Comparison of ENCODE assay signal across 34 cellular contexts in the genomic region with DNA sequence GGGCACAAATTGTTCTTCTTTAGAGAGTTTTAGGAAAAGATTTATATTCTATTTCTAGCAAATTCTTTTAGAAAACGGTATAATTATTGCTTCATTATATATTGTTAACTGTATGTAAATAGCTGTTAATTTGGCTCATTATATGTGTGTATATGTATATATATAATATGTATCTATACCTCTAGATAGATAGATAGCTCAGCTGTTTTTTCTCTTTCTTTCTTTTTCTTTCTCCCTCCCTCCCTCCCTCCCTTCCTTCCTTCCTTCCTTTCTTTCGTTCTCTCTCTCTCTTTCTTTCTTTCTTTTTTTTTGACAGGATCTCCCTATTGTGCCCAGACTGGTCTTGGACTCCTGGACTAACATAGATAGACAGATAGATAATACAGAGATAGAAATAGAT.
"Had no signal": no experiment of that assay in that cellular context is flagged by ENCODE, and none has a peak within 500 bp of the region (broad histone marks: within the 10 kb centered on the region; RNA-seq: fewer than 3 reads in every experiment).

No MANE protein-coding gene starts in this region.

- H3K27me3 ChIP-seq: MG63 had no signal

- DNase-seq: Karpas-422, Kasumi-1, MG63, MM.1S, MV-4-11, NCI-H1048, NCI-H1092, NCI-H1092 treated with DMSO at 0.1 percent for 48 hours, NCI-H1105, NCI-H1105 treated with DMSO at 0.1 percent for 48 hours, NCI-H1417, NCI-H1417 treated with DMSO at 0.1 percent for 48 hours, NCI-H1436, NCI-H1436 treated with DMSO at 0.1 percent for 48 hours, NCI-H146, NCI-H1694, NCI-H1694 treated with DMSO at 0.1 percent for 48 hours, NCI-H187, NCI-H187 treated with DMSO at 0.1 percent for 48 hours, NCI-H1930, NCI-H2029, NCI-H2029 treated with DMSO at 0.1 percent for 48 hours, NCI-H2081, NCI-H2081 treated with DMSO at 0.1 percent for 48 hours, NCI-H2107, NCI-H2171, NCI-H2171 treated with DMSO at 0.1 percent for 48 hours, NCI-H2227 treated with DMSO at 0.1 percent for 48 hours, NCI-H226, NCI-H345, NCI-H446, NCI-H446 treated with DMSO at 0.1 percent for 48 hours, NCI-H510A, NCI-H510A treated with DMSO at 0.1 percent for 48 hours had no signal

- H3K36me3 ChIP-seq: MG63 had no signal

- H3K9me3 ChIP-seq: MG63 had no signal

- H3K4me3 ChIP-seq: MG63 had no signal
